In the genomic region with DNA sequence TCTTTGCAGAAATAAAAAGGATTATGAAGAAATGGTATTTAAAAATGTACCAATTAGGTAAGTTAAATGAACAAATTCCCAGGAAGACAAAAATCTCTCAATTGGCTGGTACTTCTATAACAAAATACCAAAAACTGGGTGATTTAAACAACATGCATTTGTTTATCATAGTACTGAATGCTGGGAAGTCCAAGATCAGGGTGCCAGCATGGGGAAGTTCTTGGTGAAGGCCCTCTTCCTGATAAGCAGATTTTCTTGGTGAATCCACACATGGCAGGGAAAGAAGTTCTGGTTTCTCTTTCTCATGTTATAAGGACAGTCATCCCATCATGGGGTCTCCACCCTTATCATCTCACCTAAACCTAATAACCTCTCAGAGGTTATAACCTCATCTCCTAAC, we compare ENCODE assay signal across 33 cellular contexts.
"Had no signal": no experiment of that assay in that cellular context is flagged by ENCODE, and none has a peak within 500 bp of the region (broad histone marks: within the 10 kb centered on the region; RNA-seq: fewer than 3 reads in every experiment).

No MANE protein-coding gene starts in this region.

- ATAC-seq: activated naive CD4-positive, alpha-beta T cell treated with anti-CD3 and anti-CD28 coated beads, Interleukin-2, amount 50 U/mL, for 72 hours; activated T-cell treated with anti-CD3 and anti-CD28 coated beads, Interleukin-2, amount 50 U/mL, for 4 hours; body of pancreas had no signal

- H3K27ac Mint-ChIP-seq: activated B cell treated with CpG ODN at 0.5 μM for 24 hours; activated CD4-positive, alpha-beta memory T cell treated with anti-CD3 and anti-CD28 coated beads for 36 hours; activated naive CD4-positive, alpha-beta T cell treated with anti-CD3 and anti-CD28 coated beads for 36 hours; activated naive CD4-positive, alpha-beta T cell treated with anti-CD3 and anti-CD28 coated beads, Interleukin-2, amount 50 U/mL, for 72 hours; activated T-helper 1 cell treated with anti-CD3 and anti-CD28 coated beads, Interleukin-12 subunit alpha, Interleukin-12 subunit beta, Interleukin-2, Interleukin-4 antibody, amounts not matched to agents 30 ng/mL and 10 ng/mL and 1 ng/mL, durations not matched to agents 14 hours and 24 hours and 36 hours had no signal

- H3K4me1 ChIP-seq: adrenal gland, body of pancreas, breast epithelium had no signal

- H3K9me3 Mint-ChIP-seq: activated B cell treated with CpG ODN at 0.5 μM for 24 hours; activated CD4-positive, alpha-beta memory T cell treated with anti-CD3 and anti-CD28 coated beads for 36 hours; activated T-cell treated with anti-CD3 and anti-CD28 coated beads, Interleukin-2, amount 50 U/mL, for 4 hours; activated T-helper 1 cell treated with anti-CD3 and anti-CD28 coated beads, Interleukin-12 subunit alpha, Interleukin-12 subunit beta, Interleukin-2, Interleukin-4 antibody, amounts not matched to agents 30 ng/mL and 10 ng/mL and 1 ng/mL, durations not matched to agents 14 hours and 24 hours and 36 hours had no signal

- H3K4me1 Mint-ChIP-seq: activated B cell treated with CpG ODN at 0.5 μM for 24 hours had no signal

- DNase-seq: activated B cell treated with CpG ODN at 0.5 μM for 24 hours; activated CD4-positive, alpha-beta memory T cell treated with anti-CD3 and anti-CD28 coated beads for 36 hours; activated CD4-positive, alpha-beta T cell treated with anti-CD3 and anti-CD28 coated beads for 4 hours; activated CD4-positive, alpha-beta T cell treated with anti-CD3 and anti-CD28 coated beads, Interleukin-2, amount 50 U/mL, for 1 hour; activated CD4-positive, CD25-positive, alpha-beta regulatory T cell treated with anti-CD3 and anti-CD28 coated beads, Interleukin-2, amount 50 U/mL, for 72 hours; activated CD8-positive, alpha-beta memory T cell treated with anti-CD3 and anti-CD28 coated beads, Interleukin-2, amount 50 U/mL, for 4 hours; activated gamma-delta T cell treated with Interleukin-2 at 50 U/mL for 16 hours; activated naive CD4-positive, alpha-beta T cell treated with anti-CD3 and anti-CD28 coated beads for 36 hours; activated T-cell treated with anti-CD3 and anti-CD28 coated beads for 4 hours; activated T-cell treated with anti-CD3 and anti-CD28 coated beads, Interleukin-2, amount 50 U/mL, for 4 hours; adrenal gland; body of pancreas; Karpas-422; MG63; MV-4-11; NCI-H1092; NCI-H1436 treated with DMSO at 0.1 percent for 48 hours; NCI-H1694 treated with DMSO at 0.1 percent for 48 hours; NCI-H2029; NCI-H345; NCI-H524 treated with DMSO at 0.1 percent for 48 hours; NK-92 treated with Interleukin-12 subunit alpha and Interleukin-12 subunit beta, amount 100 ng/mL, for 24 hours; PC-9; Right ventricle myocardium superior; SW 1271; T-helper 1 cell; T-helper 2 cell; T-helper 9 cell had no signal

- H3K27me3 Mint-ChIP-seq: activated B cell treated with CpG ODN at 0.5 μM for 24 hours; activated CD4-positive, alpha-beta memory T cell treated with anti-CD3 and anti-CD28 coated beads for 36 hours had no signal

- H3K27me3 ChIP-seq: adrenal gland, body of pancreas, breast epithelium, MG63 had no signal

- H3K9me3 ChIP-seq: adrenal gland, body of pancreas, MG63 had no signal

- H3K4me3 Mint-ChIP-seq: activated B cell treated with CpG ODN at 0.5 μM for 24 hours; activated CD4-positive, alpha-beta memory T cell treated with anti-CD3 and anti-CD28 coated beads for 36 hours; activated naive CD4-positive, alpha-beta T cell treated with anti-CD3 and anti-CD28 coated beads for 36 hours; activated T-cell treated with anti-CD3 and anti-CD28 coated beads, Interleukin-2, amount 50 U/mL, for 4 hours; activated T-helper 1 cell treated with anti-CD3 and anti-CD28 coated beads, Interleukin-12 subunit alpha, Interleukin-12 subunit beta, Interleukin-2, Interleukin-4 antibody, amounts not matched to agents 30 ng/mL and 10 ng/mL and 1 ng/mL, durations not matched to agents 14 hours and 24 hours and 36 hours had no signal

- H3K36me3 ChIP-seq: adrenal gland, breast epithelium, MG63 had no signal

- H3K27ac ChIP-seq: adrenal gland, body of pancreas, breast epithelium, PC-9, RWPE1, VCaP had no signal

- H3K4me2 ChIP-seq: PC-9 had no signal

- H3K36me3 Mint-ChIP-seq: activated CD4-positive, alpha-beta memory T cell treated with anti-CD3 and anti-CD28 coated beads for 36 hours; activated naive CD4-positive, alpha-beta T cell treated with anti-CD3 and anti-CD28 coated beads, Interleukin-2, amount 50 U/mL, for 72 hours had no signal

- H3K4me3 ChIP-seq: adrenal gland, body of pancreas, breast epithelium, MG63, PC-9 had no signal
